Comparison of ENCODE assay signal across 8 cellular contexts in genomic region chr16:78503501-78504110, GRCh38.
A peak's percentile ranks its signal among the peaks of the same experiment; 100 is the strongest.
DNase-seq lines count a peak whose midpoint lies in the region; ATAC-seq and TF ChIP-seq lines count a peak whose summit lies in the region.

No MANE protein-coding gene starts in this region.

- ATAC-seq in HG03039 (IDR thresholded peaks at IDR 0.05; ENCODE audit: unreplicated experiment) (no peak), HG03095 (IDR thresholded peaks at IDR 0.05; ENCODE audit: unreplicated experiment) (no peak)

- peak; percentile 62 for TF ChIP-seq CTCF in osteoblast (IDR thresholded peaks at IDR 0.05; ENCODE audit: extremely low read depth, low read depth, low read length)

- no peaks in the 10 kb centered on the region for H3K9me3 Mint-ChIP-seq in activated CD4-positive, alpha-beta T cell treated with anti-CD3 and anti-CD28 coated beads, Interleukin-2, amount 10 ng/mL, durations not matched to agents 24 days and 14 days

- H3K27ac ChIP-seq in osteoblast (ENCODE audit: low read depth, low read length) = no peak overlapping the region

- H3K9me3 ChIP-seq in osteoblast (ENCODE audit: low read depth, low read length) = no peaks in the 10 kb centered on the region

- no peaks in the 10 kb centered on the region for H4K20me1 ChIP-seq in osteoblast (ENCODE audit: insufficient read depth, low read length)

- H3K36me3 ChIP-seq in osteoblast (ENCODE audit: insufficient read depth, low read length) = no peaks in the 10 kb centered on the region

- H3K4me3 ChIP-seq in osteoblast (ENCODE audit: insufficient read depth, low read length) = no peak overlapping the region

- H3K27me3 Mint-ChIP-seq in activated CD4-positive, alpha-beta T cell treated with anti-CD3 and anti-CD28 coated beads, Interleukin-2, amount 10 ng/mL, durations not matched to agents 24 days and 14 days = no peaks in the 10 kb centered on the region

- H3K4me2 ChIP-seq in osteoblast (ENCODE audit: insufficient read depth, low read length) = no peak overlapping the region

- TF ChIP-seq POLR2A in erythroblast (IDR thresholded peaks at IDR 0.05; ENCODE audit: low read length) = no peak

- no peaks in the 10 kb centered on the region for H3K4me1 Mint-ChIP-seq in activated CD4-positive, alpha-beta T cell treated with anti-CD3 and anti-CD28 coated beads, Interleukin-2, amount 10 ng/mL, durations not matched to agents 24 days and 14 days

- no peaks in the 10 kb centered on the region for H3K4me1 ChIP-seq in osteoblast (ENCODE audit: insufficient read depth, low read length)

- H3K36me3 Mint-ChIP-seq in activated CD4-positive, alpha-beta T cell treated with anti-CD3 and anti-CD28 coated beads, Interleukin-2, amount 10 ng/mL, durations not matched to agents 24 days and 14 days (ENCODE audit: low read depth) = no peaks in the 10 kb centered on the region

- peak in 5 of 6 experiments; percentile 3 to 45 (median 6) for DNase-seq in stimulated activated naive CD4-positive, alpha-beta T cell (lab: John Stamatoyannopoulos, UW)
- no peak for DNase-seq in stimulated activated naive CD4-positive, alpha-beta T cell treated with Interleukin-2 at 50 U/mL for 16 hours (lab: John Stamatoyannopoulos, UW)
- peak; percentile 51 for DNase-seq in NCI-H1694 (lab: John Stamatoyannopoulos, UW)
- DNase-seq in activated CD4-positive, alpha-beta T cell treated with anti-CD3 and anti-CD28 coated beads, Interleukin-2, amount 10 ng/mL, durations not matched to agents 24 days and 14 days = peak; percentile 85
- DNase-seq in erythroblast (lab: John Stamatoyannopoulos, UW) = peak; percentile 58 to 73
- no peak for DNase-seq in osteoblast (ENCODE audit: insufficient read length, low spot score, missing footprints)

- no peak overlapping the region for H2AFZ ChIP-seq in osteoblast (ENCODE audit: low read length)

- no peaks in the 10 kb centered on the region for H3K79me2 ChIP-seq in osteoblast (ENCODE audit: insufficient read depth, low read length)

- no peaks in the 10 kb centered on the region for H3K27me3 ChIP-seq in osteoblast (ENCODE audit: insufficient read depth, low read length)

- H3K27ac Mint-ChIP-seq in activated CD4-positive, alpha-beta T cell treated with anti-CD3 and anti-CD28 coated beads, Interleukin-2, amount 10 ng/mL, durations not matched to agents 24 days and 14 days = no peak overlapping the region

- H3K4me3 Mint-ChIP-seq in activated CD4-positive, alpha-beta T cell treated with anti-CD3 and anti-CD28 coated beads, Interleukin-2, amount 10 ng/mL, durations not matched to agents 24 days and 14 days = no peak overlapping the region

- intact Hi-C loops in activated CD4-positive, alpha-beta T cell treated with anti-CD3 and anti-CD28 coated beads, Interleukin-2, amount 10 ng/mL, durations not matched to agents 24 days and 14 days (cut with micrococcal nuclease) = loop anchor here (1.0 to 5.0 kb wide), 2 partner anchors 1099 to 1579 kb away; no protein-coding TSS in a partner anchor

Comparison
In these comparisons a context has a peak if more than half of its experiments do, and no peak if none do; other contexts are left out.
1. DNase-seq: peak in stimulated activated naive CD4-positive, alpha-beta T cell (5 of 6), NCI-H1694 (single experiment), activated CD4-positive, alpha-beta T cell treated with anti-CD3 and anti-CD28 coated beads, Interleukin-2, amount 10 ng/mL, durations not matched to agents 24 days and 14 days (single experiment) and erythroblast (2 of 2); none in stimulated activated naive CD4-positive, alpha-beta T cell treated with Interleukin-2 at 50 U/mL for 16 hours (single experiment) and osteoblast (single experiment).